Comparison of ENCODE assay signal across 27 cellular contexts in genomic region chrX:42497356-42497755, GRCh38.
DNase-seq lines count a peak whose midpoint lies in the region; TF ChIP-seq lines count a peak whose summit lies in the region.
"Had no signal": no experiment of that assay in that cellular context is flagged by ENCODE, and none has a peak within 500 bp of the region (broad histone marks: within the 10 kb centered on the region; RNA-seq: fewer than 3 reads in every experiment).

No MANE protein-coding gene starts in this region.

- no peak for TF ChIP-seq RAD21 in neural cell (conservative IDR thresholded peaks at IDR 0.05)

- no peaks in the 10 kb centered on the region for H3K9me2 ChIP-seq in neural cell (ENCODE audit: insufficient read depth, low read length)

- no peaks in the 10 kb centered on the region for H3F3A ChIP-seq in neural cell (ENCODE audit: insufficient read depth, low read length, poor library complexity, severe bottlenecking)

- H3K79me2 ChIP-seq in neural cell (replicated peaks; ENCODE audit: insufficient read depth, low read length): no peaks in the 10 kb centered on the region

- H2AFZ ChIP-seq in neural cell (ENCODE audit: low read depth, low read length): no peak overlapping the region

- H4K20me1 ChIP-seq in neural cell (ENCODE audit: insufficient read depth): no peaks in the 10 kb centered on the region

- no peaks in the 10 kb centered on the region for H3K36me3 ChIP-seq in neural cell (ENCODE audit: insufficient read depth, low read length)
- H3K36me3 ChIP-seq in effector memory CD4-positive, alpha-beta T cell (ENCODE audit: control insufficient read depth, insufficient read depth, low read length): no peaks in the 10 kb centered on the region
- H3K36me3 ChIP-seq: BE2C; BLaER1; BLaER1 treated with 17β-estradiol and CSF1 and Interleukin-3, amounts not matched to agents 10 nM and 100 nM had no signal

- H3K27ac ChIP-seq in neural cell (ENCODE audit: low read length): peak overlapping the region; percentile 39
- H3K27ac ChIP-seq in effector memory CD4-positive, alpha-beta T cell (ENCODE audit: insufficient read depth, low read length, poor library complexity, severe bottlenecking): no peak overlapping the region
- H3K27ac ChIP-seq: 22Rv1; A549; BLaER1; BLaER1 treated with 17β-estradiol and CSF1 and Interleukin-3, amounts not matched to agents 10 nM and 100 nM; C4-2B had no signal

- no peak for DNase-seq in effector memory CD4-positive, alpha-beta T cell
- DNase-seq: 8988T; ACHN; AML-193; BE2C; C1 segment of cervical spinal cord; Caco-2; Calu3; CD4-positive, alpha-beta memory T cell; CD4-positive, alpha-beta T cell; CD4-positive, CD25-positive, alpha-beta regulatory T cell; CD8-positive, alpha-beta memory T cell; CD8-positive, alpha-beta T cell; COR-L47; DMS 273 treated with DMSO at 0.1 percent for 48 hours; DMS153; DMS53; DMS79; DMS79 treated with DMSO at 0.1 percent for 48 hours; DND-41; EL had no signal

- H3K4me3 ChIP-seq in neural cell (ENCODE audit: low read length): no peak overlapping the region
- no peak overlapping the region for H3K4me3 ChIP-seq in effector memory CD4-positive, alpha-beta T cell (ENCODE audit: insufficient read depth, low read depth, low read length, poor library complexity, severe bottlenecking)
- H3K4me3 ChIP-seq: A549; BLaER1; BLaER1 treated with 17β-estradiol and CSF1 and Interleukin-3, amounts not matched to agents 10 nM and 100 nM had no signal

- no peak for TF ChIP-seq CTCF in neural cell (IDR thresholded peaks at IDR 0.05; ENCODE audit: poor library complexity, severe bottlenecking)

- peak; percentile 73 for TF ChIP-seq EP300 in neural cell (conservative IDR thresholded peaks at IDR 0.05; ENCODE audit: poor library complexity, severe bottlenecking)

- H3K9ac ChIP-seq in neural cell (ENCODE audit: low read length): no peak overlapping the region
- H3K9ac ChIP-seq: BLaER1; BLaER1 treated with 17β-estradiol and CSF1 and Interleukin-3, amounts not matched to agents 10 nM and 100 nM had no signal

- no peaks in the 10 kb centered on the region for H3K4me1 ChIP-seq in effector memory CD4-positive, alpha-beta T cell (ENCODE audit: control insufficient read depth, insufficient read depth, low read length, poor library complexity, severe bottlenecking)
- H3K4me1 ChIP-seq: A549; BE2C; BLaER1; BLaER1 treated with 17β-estradiol and CSF1 and Interleukin-3, amounts not matched to agents 10 nM and 100 nM; Caco-2 had no signal

- H3K4me2 ChIP-seq in neural cell (ENCODE audit: low read length): no peak overlapping the region
- H3K4me2 ChIP-seq: A549; BLaER1; BLaER1 treated with 17β-estradiol and CSF1 and Interleukin-3, amounts not matched to agents 10 nM and 100 nM had no signal

- H3K9me3 ChIP-seq in neural cell (ENCODE audit: low read length): no peaks in the 10 kb centered on the region
- no peaks in the 10 kb centered on the region for H3K9me3 ChIP-seq in effector memory CD4-positive, alpha-beta T cell (ENCODE audit: control insufficient read depth, low read length)
- H3K9me3 ChIP-seq: A549; BE2C; BLaER1; BLaER1 treated with 17β-estradiol and CSF1 and Interleukin-3, amounts not matched to agents 10 nM and 100 nM; Caco-2 had no signal

- no peaks in the 10 kb centered on the region for H3K27me3 ChIP-seq in neural cell (ENCODE audit: insufficient read depth, low read depth, low read length)
- no peaks in the 10 kb centered on the region for H3K27me3 ChIP-seq in effector memory CD4-positive, alpha-beta T cell (replicated peaks; ENCODE audit: control insufficient read depth, insufficient read depth, low read length, poor library complexity, severe bottlenecking)
- H3K27me3 ChIP-seq: BE2C had no signal

TF ChIP-seq in neural cell, 6 proteins besides CTCF, POLR2A, EP300 and RAD21:
- TF ChIP-seq POLR2AphosphoS5 (IDR thresholded peaks at IDR 0.05) (peak; percentile 54), MXI1 (conservative IDR thresholded peaks at IDR 0.05; ENCODE audit: poor library complexity, severe bottlenecking) (no peak)
TF ChIP-seq in neural cell: peak in this region for 1.
